ENCODE assay signal across 21 cellular contexts in genomic region chr10:114501650-114502049, GRCh38.
DNase-seq lines count a peak whose midpoint lies in the region; ATAC-seq, FAIRE-seq and TF ChIP-seq lines count a peak whose summit lies in the region.
"Had no signal": no experiment of that assay in that cellular context is flagged by ENCODE, and none has a peak within 500 bp of the region (broad histone marks: within the 10 kb centered on the region; RNA-seq: fewer than 3 reads in every experiment).

No MANE protein-coding gene starts in this region.

- peaks cover 15% of the 10 kb centered on the region for H3K36me3 Mint-ChIP-seq in activated naive CD4-positive, alpha-beta T cell treated with anti-CD3 and anti-CD28 coated beads, Interleukin-2, amount 50 U/mL, for 24 hours
- no peaks in the 10 kb centered on the region for H3K36me3 Mint-ChIP-seq in endodermal cell (ENCODE audit: low read depth)
- no peaks in the 10 kb centered on the region for H3K36me3 Mint-ChIP-seq in natural killer cell

- POLR2A ChIA-PET in PC-9 (lab: Charles Lee; ENCODE audit: unreplicated experiment) = no interaction called here

- peaks cover 33% of the 10 kb centered on the region for H3F3A ChIP-seq in PC-9 (ENCODE audit: insufficient read depth, low read depth)

- H3K27ac Mint-ChIP-seq in activated naive CD4-positive, alpha-beta T cell treated with anti-CD3 and anti-CD28 coated beads, Interleukin-2, amount 50 U/mL, for 24 hours = peak overlapping the region; percentile 92
- H3K27ac Mint-ChIP-seq in endodermal cell = no peak overlapping the region
- no peak overlapping the region for H3K27ac Mint-ChIP-seq in natural killer cell

- H3K4me3 ChIP-seq in PC-9 (no peak overlapping the region), endodermal cell (ENCODE audit: low read length) (no peak overlapping the region)
- H3K4me3 ChIP-seq: adrenal gland, cardiac muscle cell, esophagus muscularis mucosa, pancreas, right lobe of liver, SJCRH30 had no signal

- H3K4me1 ChIP-seq in PC-9 (replicated peaks; ENCODE audit: insufficient read depth) (peaks cover 54% of the 10 kb centered on the region), endodermal cell (ENCODE audit: control insufficient read depth, insufficient read depth, low read length) (peaks cover 6% of the 10 kb centered on the region)

- TF ChIP-seq CTCF in PC-9 (conservative IDR thresholded peaks at IDR 0.05) (peak; percentile 19; the same call in 1 of the 2 replicates), endodermal cell (conservative IDR thresholded peaks at IDR 0.05) (peak; percentile 27), D721Med (IDR thresholded peaks at IDR 0.05; ENCODE audit: insufficient read depth, missing control alignments) (no peak), natural killer cell (IDR thresholded peaks at IDR 0.05) (no peak)

- no TSS peak for BruUV-seq in PC-9 (replicated peaks; lab: Mats Ljungman, UMichigan)

- H3K4me1 Mint-ChIP-seq in activated naive CD4-positive, alpha-beta T cell treated with anti-CD3 and anti-CD28 coated beads, Interleukin-2, amount 50 U/mL, for 24 hours = peaks cover 95% of the 10 kb centered on the region
- H3K4me1 Mint-ChIP-seq in endodermal cell (peaks cover 11% of the 10 kb centered on the region), natural killer cell (peaks cover 54 to 62% of the 10 kb centered on the region in 2 donors)

- no peaks in the 10 kb centered on the region for H3K9me2 ChIP-seq in PC-9 (ENCODE audit: insufficient read depth)

- no peaks in the 10 kb centered on the region for H4K20me1 ChIP-seq in PC-9 (ENCODE audit: insufficient read depth)

- H3K36me3 ChIP-seq in PC-9 (ENCODE audit: low read depth) = no peaks in the 10 kb centered on the region
- H3K36me3 ChIP-seq in endodermal cell (ENCODE audit: control insufficient read depth, insufficient read depth, low read length) = no peaks in the 10 kb centered on the region
- H3K36me3 ChIP-seq: adrenal gland, cardiac muscle cell, pancreas, right lobe of liver, SJCRH30 had no signal

- H3K9me3 Mint-ChIP-seq in activated naive CD4-positive, alpha-beta T cell treated with anti-CD3 and anti-CD28 coated beads, Interleukin-2, amount 50 U/mL, for 24 hours = no peaks in the 10 kb centered on the region
- H3K9me3 Mint-ChIP-seq in endodermal cell = no peaks in the 10 kb centered on the region
- H3K9me3 Mint-ChIP-seq in natural killer cell = no peaks in the 10 kb centered on the region
- H3K9me3 Mint-ChIP-seq: T-helper 2 cell treated with Interferon-gamma antibody and Interleukin-4, amounts not matched to agents 5 μg/mL and 100 μg/mL, for 36 hours had no signal

- H3K27me3 ChIP-seq in PC-9 (ENCODE audit: insufficient read depth, low read depth) = no peaks in the 10 kb centered on the region
- H3K27me3 ChIP-seq in endodermal cell (ENCODE audit: control insufficient read depth, insufficient read depth, low read length, poor library complexity, severe bottlenecking) = no peaks in the 10 kb centered on the region
- H3K27me3 ChIP-seq: adrenal gland, cardiac muscle cell, esophagus muscularis mucosa, pancreas, right lobe of liver, SJCRH30 had no signal

- H3K27me3 Mint-ChIP-seq in activated naive CD4-positive, alpha-beta T cell treated with anti-CD3 and anti-CD28 coated beads, Interleukin-2, amount 50 U/mL, for 24 hours = no peaks in the 10 kb centered on the region
- no peaks in the 10 kb centered on the region for H3K27me3 Mint-ChIP-seq in endodermal cell (ENCODE audit: insufficient read depth)
- H3K27me3 Mint-ChIP-seq in natural killer cell (ENCODE audit: low read depth in 2 of 2) = no peaks in the 10 kb centered on the region

- no peak for DNase-seq in activated naive CD4-positive, alpha-beta T cell treated with Interleukin-2 at 50 U/mL for 16 hours
- DNase-seq in PC-9 = no peak
- DNase-seq in endodermal cell = no peak
- no peak for DNase-seq in D721Med (ENCODE audit: insufficient read length, low spot score)
- DNase-seq in natural killer cell = no peak
- DNase-seq: activated CD4-positive, CD25-positive, alpha-beta regulatory T cell; adrenal gland; left ventricle myocardium superior; NCI-H1436 treated with DMSO at 0.1 percent for 48 hours; NCI-H2171 treated with DMSO at 0.1 percent for 48 hours; pancreas; right lobe of liver; SJCRH30; stimulated activated naive CD4-positive, alpha-beta T cell; trophoblast cell had no signal

- H3K9ac ChIP-seq in endodermal cell (ENCODE audit: extremely low read depth, low read length, poor library complexity, severe bottlenecking) = no peak overlapping the region

- no peak overlapping the region for H2AFZ ChIP-seq in PC-9

- 90% methylated on average over 1 of the region's 1 CpG; no CpG with 5 or more reads in 1 of the 2 experiments for WGBS in endodermal cell (ENCODE audit: insufficient coverage in 1 of 2, insufficient read length in 1 of 2), 2 experiments

- no peak for FAIRE-seq in D721Med (lab: Jason Lieb, UNC)
- FAIRE-seq: pancreas had no signal

- H3K4me3 Mint-ChIP-seq in activated naive CD4-positive, alpha-beta T cell treated with anti-CD3 and anti-CD28 coated beads, Interleukin-2, amount 50 U/mL, for 24 hours = peak overlapping the region; percentile 33
- H3K4me3 Mint-ChIP-seq in endodermal cell = no peak overlapping the region
- no peak overlapping the region for H3K4me3 Mint-ChIP-seq in natural killer cell

- no peak overlapping the region for H3K4me2 ChIP-seq in PC-9

- CTCF ChIA-PET in PC-9 (lab: Charles Lee) = no interaction called here

- H3K27ac ChIP-seq in PC-9 = no peak overlapping the region
- no peak overlapping the region for H3K27ac ChIP-seq in endodermal cell (ENCODE audit: low read depth, low read length)
- H3K27ac ChIP-seq: adrenal gland, cardiac muscle cell, pancreas, right lobe of liver, SJCRH30 had no signal

- no peak for ATAC-seq in natural killer cell
- ATAC-seq in HG03196 (IDR thresholded peaks at IDR 0.05; ENCODE audit: unreplicated experiment) = no peak
- ATAC-seq in activated CD4-positive, CD25-positive, alpha-beta regulatory T cell treated with anti-CD3 and anti-CD28 coated beads, Interleukin-2, amount 50 U/mL, for 24 hours = no peak
- ATAC-seq: left ventricle myocardium superior, pancreas, right lobe of liver had no signal

- intact Hi-C loops in PC-9 (cut with micrococcal nuclease; ENCODE audit: unreplicated experiment) = no loop called here
- intact Hi-C loops in natural killer cell (cut with micrococcal nuclease) = no loop called here

- no peaks in the 10 kb centered on the region for H3K9me3 ChIP-seq in PC-9 (ENCODE audit: insufficient read depth, low read depth)
- no peaks in the 10 kb centered on the region for H3K9me3 ChIP-seq in endodermal cell (ENCODE audit: control insufficient read depth, low read length)
- H3K9me3 ChIP-seq: adrenal gland, esophagus muscularis mucosa, pancreas, right lobe of liver, SJCRH30 had no signal

- peaks cover 48% of the 10 kb centered on the region for H3K79me2 ChIP-seq in PC-9 (ENCODE audit: low read depth)

Comparison
In these comparisons a context has a peak if more than half of its experiments do, and no peak if none do; other contexts are left out.
1. CTCF ChIP-seq: peak in PC-9 (single experiment) and endodermal cell (single experiment); none in D721Med (single experiment) and natural killer cell (single experiment).